ENCODE assay signal across 9 cellular contexts in genomic region chr1:198359024-198359653, GRCh38.
DNase-seq lines count a peak whose midpoint lies in the region; ATAC-seq, FAIRE-seq and TF ChIP-seq lines count a peak whose summit lies in the region.
"Had no signal": no experiment of that assay in that cellular context is flagged by ENCODE, and none has a peak within 500 bp of the region (broad histone marks: within the 10 kb centered on the region; RNA-seq: fewer than 3 reads in every experiment).

No MANE protein-coding gene starts in this region.

- no peak overlapping the region for H3K4me3 ChIP-seq in AG10803 (ENCODE audit: low read length)
- no peak overlapping the region for H3K4me3 ChIP-seq in astrocyte of the cerebellum (ENCODE audit: low read depth, low read length)
- H3K4me3 ChIP-seq in HepG2 (replicated peaks in 1 of 3; ENCODE audit: insufficient read depth in 1 of 3, low read depth in 2 of 3, low read length in 3 of 3), result no peak overlapping the region
- H3K4me3 ChIP-seq in effector memory CD4-positive, alpha-beta T cell (ENCODE audit: insufficient read depth, low read depth, low read length, poor library complexity, severe bottlenecking), result no peak overlapping the region
- H3K4me3 ChIP-seq: mucosa of descending colon had no signal

- H3K4me2 ChIP-seq in HepG2 (ENCODE audit: low read depth, low read length), result no peak overlapping the region

- intact Hi-C loops in HepG2 (cut with micrococcal nuclease; ENCODE audit: unreplicated experiment), result loop anchor here (1.0 to 5.0 kb wide), 2 partner anchors 202 to 271 kb away; partner anchors contain the start of gene NEK7
- intact Hi-C loops in activated naive CD4-positive, alpha-beta T cell treated with anti-CD3 and anti-CD28 coated beads for 36 hours (cut with micrococcal nuclease), result loop anchor here (1.0 to 10.0 kb wide), 6 partner anchors 106 to 832 kb away; partner anchors contain the start of gene NEK7

- no peak for TF ChIP-seq RAD21 in HepG2 (CRISPR knock-in tag; IDR thresholded peaks at IDR 0.05)

- no peaks in the 10 kb centered on the region for H3K4me1 ChIP-seq in HepG2 (ENCODE audit: insufficient read depth, low read length)
- H3K4me1 ChIP-seq in effector memory CD4-positive, alpha-beta T cell (ENCODE audit: control insufficient read depth, insufficient read depth, low read length, poor library complexity, severe bottlenecking), result no peaks in the 10 kb centered on the region

- 0% methylated on average over 6 of the region's 6 CpGs for WGBS in HepG2 (ENCODE audit: low lambda C conversion rate)

- H2AFZ ChIP-seq in HepG2 (ENCODE audit: low read length), result no peak overlapping the region

- peaks cover 1% of the 10 kb centered on the region; the same call in 1 of the 2 replicates for H3K27me3 Mint-ChIP-seq in HFFc6 (ENCODE audit: insufficient read depth)
- no peaks in the 10 kb centered on the region for H3K27me3 Mint-ChIP-seq in activated naive CD4-positive, alpha-beta T cell treated with anti-CD3 and anti-CD28 coated beads for 36 hours (ENCODE audit: low read depth)

- H3K4me3 Mint-ChIP-seq in HFFc6, result no peak overlapping the region
- H3K4me3 Mint-ChIP-seq in activated naive CD4-positive, alpha-beta T cell treated with anti-CD3 and anti-CD28 coated beads for 36 hours, result no peak overlapping the region

- no TSS peak for BruUV-seq in HepG2 (replicated peaks; lab: Mats Ljungman, UMichigan)

- no peak overlapping the region for H3K27ac Mint-ChIP-seq in HFFc6
- no peak overlapping the region for H3K27ac Mint-ChIP-seq in activated naive CD4-positive, alpha-beta T cell treated with anti-CD3 and anti-CD28 coated beads for 36 hours

- no peak overlapping the region for H3K9ac ChIP-seq in HepG2 (ENCODE audit: insufficient read depth, low read depth, low read length)

- DNase-seq in AG10803 (ENCODE audit: low read depth) (no peak), HFFc6 (no peak), astrocyte of the cerebellum (ENCODE audit: low read depth) (no peak), HepG2 (ENCODE audit: low spot score) (peak; percentile 2), C1 segment of cervical spinal cord (lab: John Stamatoyannopoulos, UW) (no peak)
- DNase-seq in effector memory CD4-positive, alpha-beta T cell, result no peak
- DNase-seq in activated naive CD4-positive, alpha-beta T cell treated with anti-CD3 and anti-CD28 coated beads for 36 hours, result no peak

- no peaks in the 10 kb centered on the region for H3K27me3 ChIP-seq in HepG2 (ENCODE audit: control insufficient read depth in 1 of 2, insufficient read depth in 2 of 2, low read length in 2 of 2)
- no peaks in the 10 kb centered on the region for H3K27me3 ChIP-seq in effector memory CD4-positive, alpha-beta T cell (replicated peaks; ENCODE audit: control insufficient read depth, insufficient read depth, low read length, poor library complexity, severe bottlenecking)

- no peak overlapping the region for H3K27ac ChIP-seq in HepG2 (ENCODE audit: extremely low read length, insufficient read depth, low read length)
- no peak overlapping the region for H3K27ac ChIP-seq in effector memory CD4-positive, alpha-beta T cell (ENCODE audit: insufficient read depth, low read length, poor library complexity, severe bottlenecking)

- CTCF ChIA-PET in HepG2 (lab: Yijun Ruan, JAX; ENCODE audit: low intra/inter-chr PET ratio, low total read pairs), result interaction anchor here (2.2 kb wide), 1 partner anchor 271 kb away, joined by 8 read pairs; no protein-coding TSS in a partner anchor
- CTCF ChIA-PET in activated naive CD4-positive, alpha-beta T cell treated with anti-CD3 and anti-CD28 coated beads for 36 hours (lab: Charles Lee), result interaction anchor here (1.1 to 1.7 kb wide), 7 partner anchors 8 to 287 kb away, joined by 3 to 6 read pairs (median 4); no protein-coding TSS in a partner anchor

- TF ChIP-seq POLR2A in HepG2 (IDR thresholded peaks at IDR 0.05; ENCODE audit: insufficient read depth in 1 of 2, low read depth in 2 of 2, low read length in 2 of 2), result no peak

- TF ChIP-seq EP300 in HepG2 (IDR thresholded peaks at IDR 0.05; ENCODE audit: low read depth in 2 of 2, low read length in 2 of 2) (no peak), HepG2 (CRISPR knock-in tag; IDR thresholded peaks at IDR 0.05; ENCODE audit: borderline replicate concordance) (no peak)

- H4K20me1 ChIP-seq in HepG2 (ENCODE audit: insufficient read depth, low read length), result no peaks in the 10 kb centered on the region

- H3K36me3 Mint-ChIP-seq in HFFc6 (ENCODE audit: low read depth), result no peaks in the 10 kb centered on the region
- no peaks in the 10 kb centered on the region for H3K36me3 Mint-ChIP-seq in activated naive CD4-positive, alpha-beta T cell treated with anti-CD3 and anti-CD28 coated beads for 36 hours (ENCODE audit: low read depth)

- H3K36me3 ChIP-seq in HepG2 (replicated peaks in 1 of 2; ENCODE audit: control insufficient read depth in 1 of 2, insufficient read depth in 2 of 2, low read length in 2 of 2), result no peaks in the 10 kb centered on the region
- H3K36me3 ChIP-seq in effector memory CD4-positive, alpha-beta T cell (ENCODE audit: control insufficient read depth, insufficient read depth, low read length), result no peaks in the 10 kb centered on the region

- H3K4me1 Mint-ChIP-seq in HFFc6 (ENCODE audit: low read depth), result peaks cover 19% of the 10 kb centered on the region
- no peaks in the 10 kb centered on the region for H3K4me1 Mint-ChIP-seq in activated naive CD4-positive, alpha-beta T cell treated with anti-CD3 and anti-CD28 coated beads for 36 hours (ENCODE audit: low read depth)

- POLR2A ChIA-PET in HepG2 (lab: Yijun Ruan, JAX), result no interaction called here

- ATAC-seq in HepG2, result no peak
- ATAC-seq in HG03469 (IDR thresholded peaks at IDR 0.05; ENCODE audit: unreplicated experiment), result no peak
- ATAC-seq: mucosa of descending colon had no signal

- no peaks in the 10 kb centered on the region for H3K79me2 ChIP-seq in HepG2 (ENCODE audit: insufficient read depth, low read length)

- FAIRE-seq in HepG2 (lab: Jason Lieb, UNC), result no peak

- TF ChIP-seq CTCF in AG10803 (conservative IDR thresholded peaks at IDR 0.05; ENCODE audit: low read length), result peak; percentile 36
- peak; percentile 75 for TF ChIP-seq CTCF in HFFc6 (IDR thresholded peaks at IDR 0.05)
- TF ChIP-seq CTCF in astrocyte of the cerebellum (IDR thresholded peaks at IDR 0.05; ENCODE audit: low read depth, low read length, missing control alignments), result peak; percentile 18
- peak; percentile 53 for TF ChIP-seq CTCF in HepG2 (CRISPR knock-in tag; IDR thresholded peaks at IDR 0.05)

- no peaks in the 10 kb centered on the region for H3K9me3 Mint-ChIP-seq in HFFc6
- H3K9me3 Mint-ChIP-seq in activated naive CD4-positive, alpha-beta T cell treated with anti-CD3 and anti-CD28 coated beads for 36 hours, result no peaks in the 10 kb centered on the region

- in situ Hi-C loops in astrocyte of the cerebellum (cut with HindIII; ENCODE audit: low sequenced_read_pairs) (no loop called here), HepG2 (cut with HindIII; ENCODE audit: extremely low pct_ligation_motif_present, low pct_unique_long_range_greater_than_20kb) (no loop called here)

- no peaks in the 10 kb centered on the region for H3K9me3 ChIP-seq in HepG2 (ENCODE audit: low read length)
- H3K9me3 ChIP-seq in effector memory CD4-positive, alpha-beta T cell (ENCODE audit: control insufficient read depth, low read length), result no peaks in the 10 kb centered on the region
- H3K9me3 ChIP-seq: mucosa of descending colon had no signal

TF ChIP-seq in HepG2, 621 proteins besides CTCF, POLR2A, EP300 and RAD21:
- TF ChIP-seq MBNL3 (CRISPR knock-in tag; conservative IDR thresholded peaks at IDR 0.05) (no peak), CREB1 (IDR thresholded peaks at IDR 0.05) (no peak), CREB1 (CRISPR knock-in tag; IDR thresholded peaks at IDR 0.05) (no peak), STAG1 (CRISPR knock-in tag; IDR thresholded peaks at IDR 0.05) (peak; percentile 50)
TF ChIP-seq in HepG2: peak in this region for 1.

Comparison
In these comparisons a context has a peak if more than half of its experiments do, and no peak if none do; other contexts are left out.
1. CTCF ChIP-seq: peak in every context shown above with its lines; median percentile 75 in HFFc6; 53 in HepG2; 36 in AG10803; 18 in astrocyte of the cerebellum.